In genomic region chr18:47560693-47561092, GRCh38 we compare ENCODE assay signal across 1 cellular context.
TF ChIP-seq lines count a peak whose summit lies in the region.

No MANE protein-coding gene starts in this region.

TF ChIP-seq in HCT116, 20 proteins besides CTCF, POLR2A, EP300 and RAD21 (continued from another document):
- TF ChIP-seq, protein P1, sequence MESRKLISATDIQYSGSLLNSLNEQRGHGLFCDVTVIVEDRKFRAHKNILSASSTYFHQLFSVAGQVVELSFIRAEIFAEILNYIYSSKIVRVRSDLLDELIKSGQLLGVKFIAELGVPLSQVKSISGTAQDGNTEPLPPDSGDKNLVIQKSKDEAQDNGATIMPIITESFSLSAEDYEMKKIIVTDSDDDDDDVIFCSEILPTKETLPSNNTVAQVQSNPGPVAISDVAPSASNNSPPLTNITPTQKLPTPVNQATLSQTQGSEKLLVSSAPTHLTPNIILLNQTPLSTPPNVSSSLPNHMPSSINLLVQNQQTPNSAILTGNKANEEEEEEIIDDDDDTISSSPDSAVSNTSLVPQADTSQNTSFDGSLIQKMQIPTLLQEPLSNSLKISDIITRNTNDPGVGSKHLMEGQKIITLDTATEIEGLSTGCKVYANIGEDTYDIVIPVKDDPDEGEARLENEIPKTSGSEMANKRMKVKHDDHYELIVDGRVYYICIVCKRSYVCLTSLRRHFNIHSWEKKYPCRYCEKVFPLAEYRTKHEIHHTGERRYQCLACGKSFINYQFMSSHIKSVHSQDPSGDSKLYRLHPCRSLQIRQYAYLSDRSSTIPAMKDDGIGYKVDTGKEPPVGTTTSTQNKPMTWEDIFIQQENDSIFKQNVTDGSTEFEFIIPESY (IDR thresholded peaks at IDR 0.05; ENCODE audit: extremely low read depth, insufficient replicate concordance, low read length), result no peak
- TF ChIP-seq CBX3 (IDR thresholded peaks at IDR 0.05; ENCODE audit: low read depth) (no peak), EZH2 (IDR thresholded peaks at IDR 0.05) (no peak), ATF3 (IDR thresholded peaks at IDR 0.05) (no peak), MAX (IDR thresholded peaks at IDR 0.05) (no peak), SRF (IDR thresholded peaks at IDR 0.05; ENCODE audit: low read depth) (no peak), CEBPB (IDR thresholded peaks at IDR 0.05; ENCODE audit: low read depth) (no peak), JUND (IDR thresholded peaks at IDR 0.05) (no peak), TCF7L2 (IDR thresholded peaks at IDR 0.05; ENCODE audit: borderline replicate concordance, extremely low read depth, insufficient read depth, insufficient read length) (no peak)
